Comparison of ENCODE assay signal across 8 cellular contexts in the genomic region with DNA sequence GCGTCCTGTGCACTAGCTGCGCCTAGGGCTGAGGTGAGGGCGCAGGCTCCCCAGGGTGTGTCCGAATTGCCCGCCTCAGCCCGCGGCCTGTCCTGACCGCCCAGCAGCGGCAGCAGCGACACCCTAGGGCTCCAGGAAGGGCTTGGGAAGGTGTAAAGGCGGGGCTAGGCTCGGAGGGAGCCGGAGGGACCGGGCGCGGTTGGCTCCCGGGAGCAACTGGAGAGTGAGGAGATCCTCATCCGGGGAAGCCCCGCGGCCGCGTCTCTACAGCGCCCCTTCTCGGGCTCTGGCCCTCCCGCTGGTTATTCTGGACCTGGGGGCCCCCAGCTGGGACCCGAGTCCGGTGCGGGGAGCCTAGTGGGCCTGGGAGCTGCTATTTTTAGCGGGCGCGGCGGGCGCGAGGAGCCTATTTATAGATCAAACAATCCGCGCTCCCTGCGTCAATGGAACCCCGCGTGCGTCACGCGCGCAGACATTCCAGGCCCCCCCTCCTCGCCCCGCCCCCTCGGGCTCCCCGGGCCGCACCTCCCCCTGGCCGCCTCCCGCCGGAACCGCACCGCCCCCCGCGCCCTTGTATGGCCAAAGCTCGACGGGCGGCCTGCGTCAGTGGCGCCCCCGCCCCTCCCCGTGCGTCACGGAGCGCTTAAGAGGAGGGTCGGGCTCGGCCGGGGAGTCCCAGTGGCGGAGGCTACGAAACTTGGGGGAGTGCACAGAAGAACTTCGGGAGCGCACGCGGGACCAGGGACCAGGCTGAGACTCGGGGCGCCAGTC. TPM values are rescaled to one million over a fixed set of nuclear protein-coding genes. Genes with fewer than 3 reads are reported as not detected.
A peak's percentile ranks its signal among the peaks of the same experiment; 100 is the strongest.
DNase-seq lines count a peak whose midpoint lies in the region; ATAC-seq and TF ChIP-seq lines count a peak whose summit lies in the region.

Gene NR4A1 (plus strand): TSS at position 672 of the 771 bp plus-strand sequence. CDS start 2,887 bp downstream, outside the sequence.

- H3K4me3 ChIP-seq in AG04450 (ENCODE audit: low read depth, low read length) = peak within 1 kb of the TSS; percentile 79

- DNase-seq in AG04450 (ENCODE audit: low read depth, low spot score) (peak; percentile 88), NCI-H2227 treated with DMSO at 0.1 percent for 48 hours (lab: John Stamatoyannopoulos, UW) (peak; percentile 42), cerebellum (ENCODE audit: low spot score) (peak; percentile 80), kidney tubule cell (ENCODE audit: low spot score) (peak; percentile 89)
- peak; percentile 99 for DNase-seq in activated CD4-positive, alpha-beta T cell treated with anti-CD3 and anti-CD28 coated beads for 24 hours (ENCODE audit: low read depth in 2 of 2)
- DNase-seq in stimulated activated CD4-positive, alpha-beta T cell treated with anti-CD3 and anti-CD28 coated beads, Interleukin-1b, Interleukin-23, amount 100 ng/mL, for 1 hour (ENCODE audit: low read depth in 2 of 2) = peak; percentile 99

- ATAC-seq in GM18867 (IDR thresholded peaks at IDR 0.05; ENCODE audit: unreplicated experiment) = peak; percentile 79
- peak; percentile 60 for ATAC-seq in HG03097 (IDR thresholded peaks at IDR 0.05; ENCODE audit: low FRiP score, unreplicated experiment)

- no peaks in the 10 kb centered on the region for H3K27me3 ChIP-seq in AG04450 (ENCODE audit: control insufficient read depth, insufficient read depth, low read length)

- POLR2A ChIA-PET in AG04450 (lab: Yijun Ruan, JAX) = interaction anchor here (0.6 to 2.7 kb wide), 16 partner anchors 8 to 955 kb away, joined by 3 to 30 read pairs (median 5); partner anchors contain the start of genes ATG101, EIF4B and TAMALIN

- no peak for TF ChIP-seq CTCF in AG04450 (IDR thresholded peaks at IDR 0.05; ENCODE audit: low read depth, low read length)

- H3K9me3 ChIP-seq in AG04450 (ENCODE audit: control insufficient read depth, insufficient read depth, low read length) = no peaks in the 10 kb centered on the region

- peak within 1 kb of the TSS; percentile 98 for H3K27ac ChIP-seq in AG04450 (ENCODE audit: low read depth, low read length)

- CTCF ChIA-PET in AG04450 (lab: Charles Lee) = interaction anchor here (0.6 to 2.6 kb wide), 9 partner anchors 13 to 826 kb away, joined by 3 to 21 read pairs (median 4); no protein-coding TSS in a partner anchor

RNA-seq across cellular contexts. Expression of gene NR4A1, which starts in this region (rescaled TPM):
- 4.4 and 6.9 TPM in 2 replicates for polyA plus RNA-seq in AG04450 (2011; rRNA removed)
- polyA minus RNA-seq in AG04450 (2011; rRNA and poly(A)+ RNA removed) = 16.4 and 18.6 TPM in 2 replicates
- 2.4 TPM for total RNA-seq in cerebellum

Comparison
In these comparisons a context has a peak if more than half of its experiments do, and no peak if none do; other contexts are left out.
1. Peak in every context shown above with its lines: DNase-seq, ATAC-seq, H3K4me3 ChIP-seq and H3K27ac ChIP-seq.
2. DNase-seq: peak in every context shown above with its lines; median percentile 99 in activated CD4-positive, alpha-beta T cell treated with anti-CD3 and anti-CD28 coated beads for 24 hours; 99 in stimulated activated CD4-positive, alpha-beta T cell treated with anti-CD3 and anti-CD28 coated beads, Interleukin-1b, Interleukin-23, amount 100 ng/mL, for 1 hour; 89 in kidney tubule cell; 88 in AG04450; 80 in cerebellum; 42 in NCI-H2227 treated with DMSO at 0.1 percent for 48 hours.